11 cellular contexts compared by ENCODE assay signal in genomic region chr6:95690328-95690727, GRCh38.
DNase-seq lines count a peak whose midpoint lies in the region; ATAC-seq and TF ChIP-seq lines count a peak whose summit lies in the region.
"Had no signal": no experiment of that assay in that cellular context is flagged by ENCODE, and none has a peak within 500 bp of the region (broad histone marks: within the 10 kb centered on the region; RNA-seq: fewer than 3 reads in every experiment).

No MANE protein-coding gene starts in this region.

- H3K27ac ChIP-seq in SK-N-SH (ENCODE audit: low read depth in 2 of 2, low read length in 1 of 2) (no peak overlapping the region), psoas muscle (no peak overlapping the region)

- H3K9me2 ChIP-seq in SK-N-SH = no peaks in the 10 kb centered on the region

- H3K9me3 ChIP-seq in SK-N-SH (no peaks in the 10 kb centered on the region), psoas muscle (no peaks in the 10 kb centered on the region)

- TF ChIP-seq CTCF in SK-N-SH (IDR thresholded peaks at IDR 0.05) (no peak), psoas muscle (IDR thresholded peaks at IDR 0.05) (no peak), progenitor cell of endocrine pancreas (IDR thresholded peaks at IDR 0.05; ENCODE audit: unreplicated experiment) (no peak)

- H3K36me3 Mint-ChIP-seq in progenitor cell of endocrine pancreas (ENCODE audit: insufficient read depth) = no peaks in the 10 kb centered on the region
- H3K36me3 Mint-ChIP-seq: activated naive CD4-positive, alpha-beta T cell treated with anti-CD3 and anti-CD28 coated beads, Interleukin-2, amount 50 U/mL, for 24 hours had no signal

- H3K27me3 Mint-ChIP-seq in progenitor cell of endocrine pancreas = peaks cover 5% of the 10 kb centered on the region
- H3K27me3 Mint-ChIP-seq: activated naive CD4-positive, alpha-beta T cell treated with anti-CD3 and anti-CD28 coated beads, Interleukin-2, amount 50 U/mL, for 24 hours had no signal

- H3K36me3 ChIP-seq in SK-N-SH (replicated peaks in 1 of 2; ENCODE audit: control insufficient read depth in 1 of 2, insufficient read depth in 2 of 2, low read length in 1 of 2) (no peaks in the 10 kb centered on the region), psoas muscle (ENCODE audit: insufficient read depth in 1 of 2, low read depth in 1 of 2) (no peaks in the 10 kb centered on the region)

- POLR2A ChIA-PET in SK-N-SH (lab: Yijun Ruan, JAX) = no interaction called here

- H3K9ac ChIP-seq in SK-N-SH = no peak overlapping the region

- H3K27me3 ChIP-seq in SK-N-SH (ENCODE audit: insufficient read depth) = no peaks in the 10 kb centered on the region
- H3K27me3 ChIP-seq in psoas muscle (ENCODE audit: insufficient read depth in 3 of 3, low read length in 2 of 3) = no peaks in the 10 kb centered on the region

- H4K20me1 ChIP-seq in SK-N-SH (ENCODE audit: insufficient read depth) = no peaks in the 10 kb centered on the region

- H3K27ac Mint-ChIP-seq in progenitor cell of endocrine pancreas = no peak overlapping the region
- H3K27ac Mint-ChIP-seq: activated naive CD4-positive, alpha-beta T cell treated with anti-CD3 and anti-CD28 coated beads, Interleukin-2, amount 50 U/mL, for 24 hours; T-helper 2 cell treated with Interferon-gamma antibody and Interleukin-4, amounts not matched to agents 5 μg/mL and 100 μg/mL, for 36 hours had no signal

- no peak for TF ChIP-seq EP300 in SK-N-SH (IDR thresholded peaks at IDR 0.05; ENCODE audit: borderline replicate concordance in 1 of 2, low read depth in 1 of 2, low read length in 1 of 2)

- TF ChIP-seq RAD21 in SK-N-SH (IDR thresholded peaks at IDR 0.05; ENCODE audit: low read length) = no peak

- H3K4me3 Mint-ChIP-seq in progenitor cell of endocrine pancreas (ENCODE audit: low read depth) = no peak overlapping the region
- H3K4me3 Mint-ChIP-seq: activated naive CD4-positive, alpha-beta T cell treated with anti-CD3 and anti-CD28 coated beads, Interleukin-2, amount 50 U/mL, for 24 hours; T-helper 2 cell treated with Interferon-gamma antibody and Interleukin-4, amounts not matched to agents 5 μg/mL and 100 μg/mL, for 36 hours had no signal

- CTCF ChIA-PET in SK-N-SH (lab: Yijun Ruan, JAX) = no interaction called here

- no peak for ATAC-seq in SK-N-SH treated with all-trans-retinoic acid at 6 μM for 48 hours
- ATAC-seq in HG02610 (IDR thresholded peaks at IDR 0.05; ENCODE audit: unreplicated experiment) = peak; percentile 73
- no peak for ATAC-seq in psoas muscle

- H3K4me1 ChIP-seq in SK-N-SH (ENCODE audit: control insufficient read depth in 1 of 2, insufficient read depth in 2 of 2, low read depth in 1 of 2, low read length in 1 of 2) (no peaks in the 10 kb centered on the region; a peak in 1 of 4 replicates), psoas muscle (no peaks in the 10 kb centered on the region)

- no peak overlapping the region for H3K4me2 ChIP-seq in SK-N-SH

- 16% methylated on average over 4 of the region's 4 CpGs for WGBS in SK-N-SH (ENCODE audit: low lambda C conversion rate)
- 62 to 75% (median 65%) methylated on average over 4 of the region's 4 CpGs for WGBS in psoas muscle, 3 donors

- H3K4me3 ChIP-seq in SK-N-SH (ENCODE audit: low read depth in 2 of 2, low read length in 1 of 2) = peak overlapping the region in 1 of 2 experiments; percentile 17; a peak in 2 of 4 replicates
- no peak overlapping the region for H3K4me3 ChIP-seq in Jurkat, Clone E6-1 (ENCODE audit: low read length)
- H3K4me3 ChIP-seq in psoas muscle = no peak overlapping the region

- intact Hi-C loops in psoas muscle (cut with DNase I) = no loop called here

- no peaks in the 10 kb centered on the region for H3F3A ChIP-seq in SK-N-SH (replicated peaks; ENCODE audit: insufficient read depth)

- H3K79me2 ChIP-seq in SK-N-SH (ENCODE audit: insufficient read depth) = no peaks in the 10 kb centered on the region

- H3K4me1 Mint-ChIP-seq in progenitor cell of endocrine pancreas (ENCODE audit: low read depth) = peaks cover 15% of the 10 kb centered on the region

- 0 out of 2 replicates have a peak overlapping the region, but pooled peaks have one; percentile 26 for H2AFZ ChIP-seq in SK-N-SH (ENCODE audit: low read depth)

- DNase-seq in SK-N-SH (no peak), glomerular visceral epithelial cell (ENCODE audit: extremely low spot score) (peak; percentile 13), germinal center (ENCODE audit: low spot score) (no peak), psoas muscle (no peak), progenitor cell of endocrine pancreas (ENCODE audit: low spot score, unreplicated experiment) (no peak)
- peak; percentile 1 for DNase-seq in Jurkat, Clone E6-1 (ENCODE audit: low read depth, low spot score)
- DNase-seq: stimulated activated naive CD4-positive, alpha-beta T cell had no signal

- H3K9me3 Mint-ChIP-seq in progenitor cell of endocrine pancreas (ENCODE audit: low read depth) = peaks cover 4% of the 10 kb centered on the region
- H3K9me3 Mint-ChIP-seq: T-helper 2 cell treated with Interferon-gamma antibody and Interleukin-4, amounts not matched to agents 5 μg/mL and 100 μg/mL, for 36 hours had no signal

TF ChIP-seq in SK-N-SH, 30 proteins besides CTCF, POLR2A, EP300 and RAD21 (continues in another document):
- TF ChIP-seq GABPA (IDR thresholded peaks at IDR 0.05; ENCODE audit: low read depth) (no peak), EZH2phosphoT487 (IDR thresholded peaks at IDR 0.05; ENCODE audit: borderline replicate concordance, low read depth) (no peak), GATA2 (CRISPR knock-in tag; IDR thresholded peaks at IDR 0.05) (no peak), FOXJ3 (CRISPR knock-in tag; IDR thresholded peaks at IDR 0.05) (no peak), TAF1 (IDR thresholded peaks at IDR 0.05; ENCODE audit: borderline replicate concordance, low read depth, low read length) (no peak), MXI1 (IDR thresholded peaks at IDR 0.05; ENCODE audit: low read depth, low read length) (no peak), TCF12 (IDR thresholded peaks at IDR 0.05) (no peak), SMC3 (IDR thresholded peaks at IDR 0.05; ENCODE audit: low read depth, low read length) (no peak), ELF1 (IDR thresholded peaks at IDR 0.05) (no peak), PBX3 (IDR thresholded peaks at IDR 0.05) (no peak), YY1 (IDR thresholded peaks at IDR 0.05; ENCODE audit: low read depth) (no peak), USF1 (IDR thresholded peaks at IDR 0.05; ENCODE audit: borderline replicate concordance, low read depth) (no peak), FOSL2 (IDR thresholded peaks at IDR 0.05; ENCODE audit: borderline replicate concordance, low read depth) (no peak), NFIC (IDR thresholded peaks at IDR 0.05; ENCODE audit: borderline replicate concordance) (no peak), JUND (IDR thresholded peaks at IDR 0.05) (no peak)

TF ChIP-seq in SK-N-SH treated with all-trans-retinoic acid at 6 μM for 48 hours, 23 proteins besides CTCF, POLR2A, EP300 and RAD21:
- TF ChIP-seq POU6F1 (CRISPR knock-in tag; IDR thresholded peaks at IDR 0.05; ENCODE audit: borderline replicate concordance, low read depth) = no peak
- no peak for TF ChIP-seq TCF4 (CRISPR knock-in tag; IDR thresholded peaks at IDR 0.05; ENCODE audit: borderline replicate concordance)
- no peak for TF ChIP-seq TOX (CRISPR knock-in tag; IDR thresholded peaks at IDR 0.05; ENCODE audit: borderline replicate concordance)
- TF ChIP-seq GLIS3 (CRISPR knock-in tag; IDR thresholded peaks at IDR 0.05) = no peak
TF ChIP-seq in SK-N-SH treated with all-trans-retinoic acid at 6 μM for 48 hours: peak in this region for 0.

Comparison
In these comparisons a context has a peak if more than half of its experiments do, and no peak if none do; other contexts are left out.
1. DNase-seq: peak in Jurkat, Clone E6-1 (single experiment) and glomerular visceral epithelial cell (single experiment); none in SK-N-SH (single experiment), germinal center (single experiment), psoas muscle (0 of 2) and progenitor cell of endocrine pancreas (single experiment).